ENCODE assay signal across 8 cellular contexts in the genomic region with DNA sequence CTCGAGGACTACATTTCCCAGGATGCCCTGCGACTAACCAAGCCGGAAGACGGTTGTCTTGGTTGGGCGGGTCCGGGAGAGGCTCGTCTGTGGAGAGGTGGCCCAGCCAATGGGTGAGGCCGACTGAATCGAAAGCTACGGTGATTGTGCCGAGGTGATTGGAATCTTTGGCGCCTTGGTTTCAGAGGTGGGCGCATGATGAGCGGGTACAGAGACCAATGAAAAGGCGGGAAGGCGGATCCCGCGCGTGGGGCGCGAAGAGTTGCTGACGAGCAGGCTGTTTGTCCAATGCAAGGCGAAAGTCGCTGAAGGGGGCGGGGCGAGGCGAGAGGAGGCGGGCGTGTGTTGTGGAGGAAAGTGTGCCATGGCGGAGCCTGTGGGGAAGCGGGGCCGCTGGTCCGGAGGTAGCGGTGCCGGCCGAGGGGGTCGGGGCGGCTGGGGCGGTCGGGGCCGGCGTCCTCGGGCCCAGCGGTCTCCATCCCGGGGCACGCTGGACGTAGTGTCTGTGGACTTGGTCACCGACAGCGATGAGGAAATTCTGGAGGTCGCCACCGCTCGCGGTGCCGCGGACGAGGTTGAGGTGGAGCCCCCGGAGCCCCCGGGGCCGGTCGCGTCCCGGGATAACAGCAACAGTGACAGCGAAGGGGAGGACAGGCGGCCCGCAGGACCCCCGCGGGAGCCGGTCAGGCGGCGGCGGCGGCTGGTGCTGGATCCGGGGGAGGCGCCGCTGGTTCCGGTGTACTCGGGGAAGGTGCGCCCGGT. TPM values are rescaled to one million over a fixed set of nuclear protein-coding genes. Genes with fewer than 3 reads are reported as not detected.
DNase-seq lines count a peak whose midpoint lies in the region; ATAC-seq, FAIRE-seq and TF ChIP-seq lines count a peak whose summit lies in the region.

A gene (plus strand): TSS at position 290 of the 762 bp plus-strand sequence. CDS start 75 bp downstream, at position 365.

- no peak for TF ChIP-seq CTCF in right atrium auricular region (IDR thresholded peaks at IDR 0.05)
- TF ChIP-seq CTCF in psoas muscle (IDR thresholded peaks at IDR 0.05): no peak

- no peaks in the 10 kb centered on the region for H3K9me3 ChIP-seq in right atrium auricular region
- H3K9me3 ChIP-seq in psoas muscle: no peaks in the 10 kb centered on the region

- H3K4me3 ChIP-seq in right atrium auricular region (peak within 1 kb of the TSS; percentile 93 to 97), psoas muscle (peak within 1 kb of the TSS; percentile 99)

- intact Hi-C loops in T-helper 2 cell treated with Interferon-gamma antibody and Interleukin-4, amounts not matched to agents 100 ng/mL and 5 ng/mL, for 36 hours (cut with micrococcal nuclease): loop anchor here (1.0 to 2.0 kb wide), 4 partner anchors 24 to 129 kb away; a partner anchor contains a TSS
- intact Hi-C loops in psoas muscle (cut with DNase I): no loop called here

- H3K27me3 ChIP-seq in right atrium auricular region: no peaks in the 10 kb centered on the region
- H3K27me3 ChIP-seq in psoas muscle (ENCODE audit: insufficient read depth in 3 of 3, low read length in 2 of 3): no peaks in the 10 kb centered on the region

- FAIRE-seq in urothelium cell line (lab: Jason Lieb, UNC): peak; percentile 42

- peaks cover 0 to 12% of the 10 kb centered on the region in 2 donors for H3K4me1 ChIP-seq in right atrium auricular region
- H3K4me1 ChIP-seq in psoas muscle: peaks cover 11% of the 10 kb centered on the region

- ATAC-seq in GM18499 (IDR thresholded peaks at IDR 0.05; ENCODE audit: insufficient read depth, unreplicated experiment): peak; percentile 94
- peak; percentile 87 for ATAC-seq in HG02943 (IDR thresholded peaks at IDR 0.05; ENCODE audit: low read depth, unreplicated experiment)
- peak; percentile 98 to 99 (median 98) for ATAC-seq in psoas muscle

- H3K36me3 ChIP-seq in right atrium auricular region (peaks cover 21% of the 10 kb centered on the region), psoas muscle (ENCODE audit: insufficient read depth in 1 of 2, low read depth in 1 of 2) (peaks cover 0 to 40% of the 10 kb centered on the region in 2 donors)

- DNase-seq in NCI-H187 treated with DMSO at 0.1 percent for 48 hours (lab: John Stamatoyannopoulos, UW) (peak; percentile 94), anterior cingulate cortex (lab: John Stamatoyannopoulos, UW) (peak; percentile 91 to 100 (median 100)), right atrium auricular region (ENCODE audit: low spot score) (peak; percentile 100), psoas muscle (peak; percentile 99 to 100), urothelium cell line (ENCODE audit: low spot score) (peak; percentile 96)

- H3K27ac ChIP-seq in right atrium auricular region (peak within 1 kb of the TSS; percentile 83 to 87), psoas muscle (peak within 1 kb of the TSS; percentile 84)

- 0 to 1% (median 1%) methylated on average over 75 to 79 of the region's 79 CpGs for WGBS in psoas muscle, 3 donors

RNA-seq across cellular contexts. Expression of the gene that starts here (rescaled TPM):
- total RNA-seq in T-helper 2 cell treated with Interferon-gamma antibody and Interleukin-4, amounts not matched to agents 100 ng/mL and 5 ng/mL, for 36 hours: 127 TPM in 2 replicates
- total RNA-seq in right atrium auricular region (10 to 100 TPM; 10.6 to 13.0 TPM), psoas muscle (10 to 100 TPM; 17.6 to 20.4 (median 18.8) TPM)
- 10 to 100 TPM; 10.6 to 16.4 (median 16.2) TPM for polyA plus RNA-seq in psoas muscle

Comparison
In these comparisons a context has a peak if more than half of its experiments do, and no peak if none do; other contexts are left out.
1. Peak in every context shown above with its lines: DNase-seq, ATAC-seq, H3K4me3 ChIP-seq and H3K27ac ChIP-seq.